ENCODE assay signal across 26 cellular contexts in the genomic region with DNA sequence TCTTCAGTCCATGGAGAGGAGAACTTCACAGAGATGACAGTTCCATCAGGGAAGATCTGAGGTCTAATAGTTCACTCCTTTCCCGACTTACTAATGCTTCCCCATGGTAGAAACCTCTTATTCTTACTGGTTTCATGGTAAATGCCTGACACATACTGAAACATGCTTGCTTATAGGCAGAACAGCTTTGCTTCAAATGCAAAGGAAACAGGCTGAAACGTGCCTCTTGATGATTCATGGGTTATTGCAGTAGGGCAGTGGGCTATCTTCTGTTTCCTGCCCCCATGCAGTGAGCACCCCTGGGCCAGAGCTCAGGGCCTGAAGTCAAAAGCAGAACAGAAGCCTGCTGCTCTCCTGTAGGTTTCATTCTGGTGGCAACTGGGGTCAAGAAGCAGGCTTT.
"Had no signal": no experiment of that assay in that cellular context is flagged by ENCODE, and none has a peak within 500 bp of the region (broad histone marks: within the 10 kb centered on the region; RNA-seq: fewer than 3 reads in every experiment).

No MANE protein-coding gene starts in this region.

- H3K79me2 ChIP-seq: parathyroid adenoma had no signal

- H3K4me3 Mint-ChIP-seq: activated naive CD4-positive, alpha-beta T cell treated with anti-CD3 and anti-CD28 coated beads for 36 hours; activated naive CD8-positive, alpha-beta T cell treated with anti-CD3 and anti-CD28 coated beads, Interleukin-2, amount 10 ng/mL, durations not matched to agents 7 days and 5 days; activated T-cell treated with anti-CD3 and anti-CD28 coated beads, Interleukin-2, amount 50 U/mL, for 4 hours; natural killer cell treated with Interleukin-12 subunit alpha and Interleukin-12 subunit beta and Interleukin-15 and Interleukin-18, amount 100 ng/mL, for 72 hours; stimulated activated naive CD8-positive, alpha-beta T cell treated with anti-CD3 and anti-CD28 coated beads, Interleukin-15, Interleukin-2, amounts not matched to agents 100 ng/mL and 50 ng/mL, for 24 hours; T-helper 1 cell treated with Interleukin-12 subunit alpha and Interleukin-12 subunit beta and Interleukin-4 antibody, amounts not matched to agents 30 μg/mL and 1 μg/mL, for 36 hours had no signal

- H3K4me1 Mint-ChIP-seq: activated naive CD8-positive, alpha-beta T cell treated with anti-CD3 and anti-CD28 coated beads, Interleukin-2, amount 10 ng/mL, durations not matched to agents 7 days and 5 days had no signal

- H3K9me3 Mint-ChIP-seq: activated naive CD8-positive, alpha-beta T cell treated with anti-CD3 and anti-CD28 coated beads, Interleukin-2, amount 10 ng/mL, durations not matched to agents 7 days and 5 days; activated T-cell treated with anti-CD3 and anti-CD28 coated beads, Interleukin-2, amount 50 U/mL, for 4 hours; stimulated activated naive CD8-positive, alpha-beta T cell treated with anti-CD3 and anti-CD28 coated beads, Interleukin-15, Interleukin-2, amounts not matched to agents 100 ng/mL and 50 ng/mL, for 24 hours; T-helper 1 cell treated with Interleukin-12 subunit alpha and Interleukin-12 subunit beta and Interleukin-4 antibody, amounts not matched to agents 30 μg/mL and 1 μg/mL, for 36 hours had no signal

- H2AFZ ChIP-seq: parathyroid adenoma had no signal

- H3K27ac ChIP-seq: cardiac muscle cell, esophagus squamous epithelium, heart left ventricle, neutrophil, parathyroid adenoma, thyroid gland, upper lobe of right lung had no signal

- H3K4me1 ChIP-seq: esophagus squamous epithelium, heart left ventricle, parathyroid adenoma, thyroid gland, upper lobe of right lung had no signal

- H3K36me3 ChIP-seq: cardiac muscle cell, esophagus squamous epithelium, heart left ventricle, neutrophil, thyroid gland, upper lobe of right lung had no signal

- H3K36me3 Mint-ChIP-seq: activated naive CD8-positive, alpha-beta T cell treated with anti-CD3 and anti-CD28 coated beads, Interleukin-2, amount 10 ng/mL, durations not matched to agents 7 days and 5 days; natural killer cell treated with Interleukin-12 subunit alpha and Interleukin-12 subunit beta and Interleukin-15 and Interleukin-18, amount 100 ng/mL, for 72 hours had no signal

- H3K27ac Mint-ChIP-seq: activated naive CD4-positive, alpha-beta T cell treated with anti-CD3 and anti-CD28 coated beads for 36 hours; activated naive CD8-positive, alpha-beta T cell treated with anti-CD3 and anti-CD28 coated beads, Interleukin-2, amount 10 ng/mL, durations not matched to agents 7 days and 5 days; natural killer cell treated with Interleukin-12 subunit alpha and Interleukin-12 subunit beta and Interleukin-15 and Interleukin-18, amount 100 ng/mL, for 72 hours; stimulated activated naive CD8-positive, alpha-beta T cell treated with anti-CD3 and anti-CD28 coated beads, Interleukin-15, Interleukin-2, amounts not matched to agents 100 ng/mL and 50 ng/mL, for 24 hours; T-helper 1 cell treated with Interleukin-12 subunit alpha and Interleukin-12 subunit beta and Interleukin-4 antibody, amounts not matched to agents 30 μg/mL and 1 μg/mL, for 36 hours had no signal

- H3K9ac ChIP-seq: parathyroid adenoma had no signal

- H3K4me3 ChIP-seq: cardiac muscle cell, esophagus squamous epithelium, heart left ventricle, lung, thyroid gland, upper lobe of right lung had no signal

- H3K27me3 ChIP-seq: cardiac muscle cell, heart left ventricle, neutrophil, thyroid gland, upper lobe of right lung had no signal

- FAIRE-seq: kidney had no signal

- H3K27me3 Mint-ChIP-seq: activated naive CD8-positive, alpha-beta T cell treated with anti-CD3 and anti-CD28 coated beads, Interleukin-2, amount 10 ng/mL, durations not matched to agents 7 days and 5 days; natural killer cell treated with Interleukin-12 subunit alpha and Interleukin-12 subunit beta and Interleukin-15 and Interleukin-18, amount 100 ng/mL, for 72 hours; stimulated activated naive CD8-positive, alpha-beta T cell treated with anti-CD3 and anti-CD28 coated beads, Interleukin-15, Interleukin-2, amounts not matched to agents 100 ng/mL and 50 ng/mL, for 24 hours had no signal

- DNase-seq: activated CD4-positive, alpha-beta T cell treated with anti-CD3 and anti-CD28 coated beads for 4 hours; activated CD4-positive, alpha-beta T cell treated with anti-CD3 and anti-CD28 coated beads, Interleukin-2, amount 50 U/mL, for 48 hours; activated CD4-positive, CD25-positive, alpha-beta regulatory T cell; activated CD8-positive, alpha-beta memory T cell treated with anti-CD3 and anti-CD28 coated beads, Interleukin-2, amount 50 U/mL, for 48 hours; activated effector memory CD4-positive, alpha-beta T cell treated with Interleukin-2 at 50 U/mL for 16 hours; activated naive CD4-positive, alpha-beta T cell treated with anti-CD3 and anti-CD28 coated beads for 36 hours; activated naive CD8-positive, alpha-beta T cell treated with anti-CD3 and anti-CD28 coated beads, Interleukin-2, amount 10 ng/mL, durations not matched to agents 7 days and 5 days; activated T-cell treated with anti-CD3 and anti-CD28 coated beads, Interleukin-2, amount 50 U/mL, for 4 hours; amniotic stem cell; effector memory CD4-positive, alpha-beta T cell; esophagus squamous epithelium; heart left ventricle; kidney; right cardiac atrium; stimulated activated CD4-positive, alpha-beta T cell treated with anti-CD3 and anti-CD28 coated beads, Interleukin-12 subunit alpha, Interleukin-12 subunit beta, amount 100 ng/mL, for 4 hours; stimulated activated CD4-positive, alpha-beta T cell treated with anti-CD3 and anti-CD28 coated beads, Interleukin-4, amount 100 ng/mL, for 4 hours; substantia nigra; thyroid gland; upper lobe of right lung had no signal

- H3K9me3 ChIP-seq: esophagus squamous epithelium, neutrophil, thyroid gland, upper lobe of right lung had no signal
